In genomic region chr12:121610239-121611149, GRCh38 we compare ENCODE assay signal across 11 cellular contexts. TPM values are rescaled to one million over a fixed set of nuclear protein-coding genes. Genes with fewer than 3 reads are reported as not detected.
DNase-seq lines count a peak whose midpoint lies in the region; ATAC-seq and TF ChIP-seq lines count a peak whose summit lies in the region.
"Had no signal": no experiment of that assay in that cellular context is flagged by ENCODE, and none has a peak within 500 bp of the region (broad histone marks: within the 10 kb centered on the region; RNA-seq: fewer than 3 reads in every experiment).

No MANE protein-coding gene starts in this region.

- TF ChIP-seq CTCF in smooth muscle cell (IDR thresholded peaks at IDR 0.05; ENCODE audit: borderline replicate concordance, insufficient read depth, poor library complexity, severe bottlenecking): no peak

- peak overlapping the region; percentile 91 for H2AFZ ChIP-seq in GM23248
- H2AFZ ChIP-seq in smooth muscle cell (ENCODE audit: low read depth): peak overlapping the region; percentile 96

- no peaks in the 10 kb centered on the region for H3K79me2 ChIP-seq in GM23248 (ENCODE audit: insufficient read depth)
- H3K79me2 ChIP-seq in smooth muscle cell (ENCODE audit: low read depth): no peaks in the 10 kb centered on the region

- H3K27ac ChIP-seq in GM23248: peak overlapping the region; percentile 50
- peak overlapping the region; percentile 80 for H3K27ac ChIP-seq in smooth muscle cell (ENCODE audit: low read depth)
- H3K27ac ChIP-seq: SJSA1 had no signal

- H3K27me3 ChIP-seq in GM23248 (replicated peaks; ENCODE audit: insufficient read depth): no peaks in the 10 kb centered on the region
- no peaks in the 10 kb centered on the region for H3K27me3 ChIP-seq in adipocyte (replicated peaks; ENCODE audit: control insufficient read depth, insufficient read depth, low read length)
- no peaks in the 10 kb centered on the region for H3K27me3 ChIP-seq in smooth muscle cell (ENCODE audit: low read depth)
- H3K27me3 ChIP-seq: SJSA1 had no signal

- H3K4me3 ChIP-seq in GM23248 (peak overlapping the region; percentile 13; the same call in 1 of the 2 replicates), adipocyte (ENCODE audit: low read length) (peak overlapping the region; percentile 32), smooth muscle cell (peak overlapping the region; percentile 32)
- H3K4me3 ChIP-seq: SJSA1 had no signal

- peak overlapping the region; percentile 63 for H3K9ac ChIP-seq in GM23248
- H3K9ac ChIP-seq in adipocyte (ENCODE audit: low read length): peak overlapping the region; percentile 64
- peak overlapping the region; percentile 57 for H3K9ac ChIP-seq in smooth muscle cell (ENCODE audit: low read depth)

- H3K4me2 ChIP-seq in GM23248 (ENCODE audit: unreplicated experiment) (peak overlapping the region; percentile 54), smooth muscle cell (peak overlapping the region; percentile 78)

- H3K9me3 ChIP-seq in GM23248 (ENCODE audit: low read depth): no peaks in the 10 kb centered on the region
- H3K9me3 ChIP-seq in adipocyte (ENCODE audit: control insufficient read depth, low read length): no peaks in the 10 kb centered on the region
- H3K9me3 ChIP-seq in smooth muscle cell (replicated peaks; ENCODE audit: low read depth): no peaks in the 10 kb centered on the region
- H3K9me3 ChIP-seq: SJSA1 had no signal

- in situ Hi-C loops in GM23248 (cut with MboI): no loop called here

- H4K20me1 ChIP-seq in GM23248 (ENCODE audit: insufficient read depth) (no peaks in the 10 kb centered on the region), smooth muscle cell (ENCODE audit: low read depth) (no peaks in the 10 kb centered on the region)

- WGBS in GM23248 (ENCODE audit: low coverage in 1 of 2, low lambda C conversion rate in 2 of 2, missing lambda C conversion rate in 2 of 2), 2 experiments: 13% methylated on average over 11 of the region's 11 CpGs
- WGBS in smooth muscle cell (ENCODE audit: low lambda C conversion rate): 21% methylated on average over 11 of the region's 11 CpGs

- no peaks in the 10 kb centered on the region for H3K9me2 ChIP-seq in GM23248 (ENCODE audit: insufficient read depth)

- ATAC-seq in HG02970 (IDR thresholded peaks at IDR 0.05; ENCODE audit: low FRiP score, unreplicated experiment) (no peak), HG02678 (IDR thresholded peaks at IDR 0.05; ENCODE audit: unreplicated experiment) (no peak), HG02840 (IDR thresholded peaks at IDR 0.05; ENCODE audit: low FRiP score, unreplicated experiment) (no peak)
- ATAC-seq: activated naive CD8-positive, alpha-beta T cell treated with anti-CD3 and anti-CD28 coated beads, Interleukin-2, amount 50 U/mL, for 24 hours had no signal

- H3K36me3 ChIP-seq in GM23248 (ENCODE audit: low read depth) (no peaks in the 10 kb centered on the region), adipocyte (ENCODE audit: control insufficient read depth, insufficient read depth, low read length, severe bottlenecking) (no peaks in the 10 kb centered on the region), smooth muscle cell (ENCODE audit: low read depth) (no peaks in the 10 kb centered on the region)
- H3K36me3 ChIP-seq: SJSA1 had no signal

- H3F3A ChIP-seq in GM23248 (ENCODE audit: insufficient read depth) (peaks cover 10% of the 10 kb centered on the region), smooth muscle cell (ENCODE audit: low read depth) (peaks cover 10% of the 10 kb centered on the region)

- H3K4me1 ChIP-seq in GM23248 (ENCODE audit: insufficient read depth) (peaks cover 12% of the 10 kb centered on the region; the same call in 1 of the 2 replicates), adipocyte (ENCODE audit: control insufficient read depth, insufficient read depth, low read length) (peaks cover 14% of the 10 kb centered on the region), smooth muscle cell (ENCODE audit: low read depth) (peaks cover 10% of the 10 kb centered on the region)
- H3K4me1 ChIP-seq: SJSA1 had no signal

- DNase-seq in GM23248 (peak; percentile 80), adipocyte (ENCODE audit: low read depth) (peak; percentile 50), iris pigment epithelial cell (ENCODE audit: low read depth) (peak; percentile 35), smooth muscle cell (lab: John Stamatoyannopoulos, UW; ENCODE audit: unreplicated experiment) (peak; percentile 6), globus pallidus (ENCODE audit: low spot score) (no peak)
- DNase-seq: NCI-H1092 had no signal

RNA-seq across cellular contexts. Expression of gene ORAI1, which starts 15.8 kb away (rescaled TPM):
- total RNA-seq in GM23248 (2014; rRNA removed; shearing (Covaris generic)): 4.9 and 7.6 TPM in 2 replicates
- polyA plus RNA-seq in GM23248 (2016; fragmentation: Nextera tagmentation; extraction: Ambion mirVana): 14.2 and 16.1 TPM in 2 replicates
- total RNA-seq in smooth muscle cell: 5.4 and 5.5 TPM in 2 replicates
- polyA plus RNA-seq in smooth muscle cell: 23.4 and 24.0 TPM in 2 replicates

RNA-seq across cellular contexts. Expression of gene KDM2B, which starts 29.7 kb away (rescaled TPM):
- total RNA-seq in GM23248 (2014; rRNA removed; shearing (Covaris generic)): 20.1 and 26.3 TPM in 2 replicates
- polyA plus RNA-seq in GM23248 (2016; fragmentation: Nextera tagmentation; extraction: Ambion mirVana) (8.2 and 10.6 TPM in 2 replicates), smooth muscle cell (16.3 and 22.6 TPM in 2 replicates)
- total RNA-seq in smooth muscle cell: 19.9 and 34.9 TPM in 2 replicates

RNA-seq across cellular contexts. Expression of gene MORN3, which starts 59.0 kb away (rescaled TPM):
- 0.13 TPM in 1 of 2 replicates, not detected in the other for total RNA-seq in GM23248 (2014; rRNA removed; shearing (Covaris generic))
- polyA plus RNA-seq in GM23248 (2016; fragmentation: Nextera tagmentation; extraction: Ambion mirVana) (0.58 and 0.63 TPM in 2 replicates), smooth muscle cell (0.11 and 2.0 TPM in 2 replicates)
- total RNA-seq in smooth muscle cell: 0.13 and 0.18 TPM in 2 replicates
- total RNA-seq: SJSA1 had no signal
